In genomic region chr19:55333870-55334269, GRCh38 we compare ENCODE assay signal across 1 cellular context.
TF ChIP-seq lines count a peak whose summit lies in the region.

No MANE protein-coding gene starts in this region.

TF ChIP-seq in HepG2, 621 proteins besides CTCF, POLR2A, EP300 and RAD21 (continued from another document and continues in another):
- no peak for TF ChIP-seq ZBTB4 (CRISPR knock-in tag; IDR thresholded peaks at IDR 0.05; ENCODE audit: borderline replicate concordance)
- no peak for TF ChIP-seq GRHL1 (CRISPR knock-in tag; conservative IDR thresholded peaks at IDR 0.05)
- TF ChIP-seq NFKBIZ (CRISPR knock-in tag; IDR thresholded peaks at IDR 0.05) = no peak
- no peak for TF ChIP-seq RFX5 (IDR thresholded peaks at IDR 0.05; ENCODE audit: low read depth, low read length)
- TF ChIP-seq CBFB (CRISPR knock-in tag; IDR thresholded peaks at IDR 0.05) = no peak
- TF ChIP-seq FOXO4 (CRISPR knock-in tag; conservative IDR thresholded peaks at IDR 0.05) = no peak
- no peak for TF ChIP-seq U2AF2 (IDR thresholded peaks at IDR 0.05; ENCODE audit: low read depth, low read length)
- no peak for TF ChIP-seq MYNN (CRISPR knock-in tag; IDR thresholded peaks at IDR 0.05; ENCODE audit: low read depth)
- TF ChIP-seq ARID3A (IDR thresholded peaks at IDR 0.05; ENCODE audit: low read depth, low read length) = peak; percentile 44
- no peak for TF ChIP-seq ZNF577 (CRISPR knock-in tag; IDR thresholded peaks at IDR 0.05; ENCODE audit: borderline replicate concordance, low read depth)
- TF ChIP-seq ZNF770 (CRISPR knock-in tag; IDR thresholded peaks at IDR 0.05) = 0 out of 2 replicates have a peak, but pooled peaks have one; percentile 37
- no peak for TF ChIP-seq DNMT3B (CRISPR knock-in tag; conservative IDR thresholded peaks at IDR 0.05)
- peak in 1 of 2 experiments; percentile 56; a peak in 1 of 4 replicates for TF ChIP-seq KLF16 (CRISPR knock-in tag; IDR thresholded peaks at IDR 0.05)
- no peak for TF ChIP-seq ZNF737 (CRISPR knock-in tag; IDR thresholded peaks at IDR 0.05; ENCODE audit: borderline replicate concordance)
- no peak for TF ChIP-seq ARNT (IDR thresholded peaks at IDR 0.05)
- TF ChIP-seq ZFP36L1 (CRISPR knock-in tag; IDR thresholded peaks at IDR 0.05) = no peak
- TF ChIP-seq ZNF292 (CRISPR knock-in tag; IDR thresholded peaks at IDR 0.05; ENCODE audit: borderline replicate concordance, low read depth) = peak; percentile 44; the same call in 1 of the 2 replicates
- no peak for TF ChIP-seq SETDB1 (CRISPR knock-in tag; IDR thresholded peaks at IDR 0.05; ENCODE audit: borderline replicate concordance)
- no peak for TF ChIP-seq GABPB1 (CRISPR knock-in tag; IDR thresholded peaks at IDR 0.05)
- TF ChIP-seq ZNF432 (CRISPR knock-in tag; IDR thresholded peaks at IDR 0.05; ENCODE audit: borderline replicate concordance) = no peak
- no peak for TF ChIP-seq ZNF619 (CRISPR knock-in tag; IDR thresholded peaks at IDR 0.05)
- peak; percentile 97 for TF ChIP-seq ZNF224 (CRISPR knock-in tag; IDR thresholded peaks at IDR 0.05)
- TF ChIP-seq CERS6 (CRISPR knock-in tag; IDR thresholded peaks at IDR 0.05) = no peak
- TF ChIP-seq ZNF710 (CRISPR knock-in tag; IDR thresholded peaks at IDR 0.05; ENCODE audit: borderline replicate concordance) = no peak
- TF ChIP-seq MEF2D (CRISPR knock-in tag; IDR thresholded peaks at IDR 0.05) = peak; percentile 53; the same call in 1 of the 2 replicates
- no peak for TF ChIP-seq FOXC1 (CRISPR knock-in tag; IDR thresholded peaks at IDR 0.05; ENCODE audit: borderline replicate concordance)
- no peak for TF ChIP-seq ARNT2 (CRISPR knock-in tag; IDR thresholded peaks at IDR 0.05; ENCODE audit: low read depth)
- peak; percentile 22; the same call in 1 of the 2 replicates for TF ChIP-seq REPIN1 (CRISPR knock-in tag; IDR thresholded peaks at IDR 0.05; ENCODE audit: borderline replicate concordance, low read depth)
- TF ChIP-seq ZSCAN31 (CRISPR knock-in tag; IDR thresholded peaks at IDR 0.05; ENCODE audit: low read depth) = no peak
- TF ChIP-seq ZNF749 (CRISPR knock-in tag; IDR thresholded peaks at IDR 0.05; ENCODE audit: borderline replicate concordance) = no peak
- TF ChIP-seq, protein P1, sequence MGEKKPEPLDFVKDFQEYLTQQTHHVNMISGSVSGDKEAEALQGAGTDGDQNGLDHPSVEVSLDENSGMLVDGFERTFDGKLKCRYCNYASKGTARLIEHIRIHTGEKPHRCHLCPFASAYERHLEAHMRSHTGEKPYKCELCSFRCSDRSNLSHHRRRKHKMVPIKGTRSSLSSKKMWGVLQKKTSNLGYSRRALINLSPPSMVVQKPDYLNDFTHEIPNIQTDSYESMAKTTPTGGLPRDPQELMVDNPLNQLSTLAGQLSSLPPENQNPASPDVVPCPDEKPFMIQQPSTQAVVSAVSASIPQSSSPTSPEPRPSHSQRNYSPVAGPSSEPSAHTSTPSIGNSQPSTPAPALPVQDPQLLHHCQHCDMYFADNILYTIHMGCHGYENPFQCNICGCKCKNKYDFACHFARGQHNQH (CRISPR knock-in tag; IDR thresholded peaks at IDR 0.05) = peak; percentile 67
- no peak for TF ChIP-seq JDP2 (CRISPR knock-in tag; IDR thresholded peaks at IDR 0.05; ENCODE audit: borderline replicate concordance)
- TF ChIP-seq RBM39 (IDR thresholded peaks at IDR 0.05; ENCODE audit: low read depth, low read length, poor library complexity, severe bottlenecking) = no peak
- TF ChIP-seq KDM3A (CRISPR knock-in tag; IDR thresholded peaks at IDR 0.05; ENCODE audit: low read depth) = no peak
- TF ChIP-seq GFI1 (CRISPR knock-in tag; IDR thresholded peaks at IDR 0.05; ENCODE audit: borderline replicate concordance) = peak; percentile 65; the same call in 1 of the 2 replicates
- TF ChIP-seq POGZ (CRISPR knock-in tag; IDR thresholded peaks at IDR 0.05) = no peak
- TF ChIP-seq ATF5 (CRISPR knock-in tag; IDR thresholded peaks at IDR 0.05; ENCODE audit: low read depth) = no peak
- TF ChIP-seq ZNF264 (CRISPR knock-in tag; IDR thresholded peaks at IDR 0.05) = no peak
- TF ChIP-seq ZNF33A (CRISPR knock-in tag; IDR thresholded peaks at IDR 0.05; ENCODE audit: borderline replicate concordance) = no peak
- TF ChIP-seq, protein P2, sequence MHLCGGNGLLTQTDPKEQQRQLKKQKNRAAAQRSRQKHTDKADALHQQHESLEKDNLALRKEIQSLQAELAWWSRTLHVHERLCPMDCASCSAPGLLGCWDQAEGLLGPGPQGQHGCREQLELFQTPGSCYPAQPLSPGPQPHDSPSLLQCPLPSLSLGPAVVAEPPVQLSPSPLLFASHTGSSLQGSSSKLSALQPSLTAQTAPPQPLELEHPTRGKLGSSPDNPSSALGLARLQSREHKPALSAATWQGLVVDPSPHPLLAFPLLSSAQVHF (CRISPR knock-in tag; IDR thresholded peaks at IDR 0.05) = no peak
- peak; percentile 19; the same call in 1 of the 2 replicates for TF ChIP-seq ETV5 (CRISPR knock-in tag; IDR thresholded peaks at IDR 0.05; ENCODE audit: borderline replicate concordance)
- TF ChIP-seq ZNF446 (CRISPR knock-in tag; IDR thresholded peaks at IDR 0.05) = no peak
- TF ChIP-seq ZNF878 (CRISPR knock-in tag; IDR thresholded peaks at IDR 0.05) = peak; percentile 74; the same call in 1 of the 2 replicates
- 0 out of 2 replicates have a peak, but pooled peaks have one; percentile 8 for TF ChIP-seq TCF7 (IDR thresholded peaks at IDR 0.05; ENCODE audit: low read depth)
- TF ChIP-seq ZNF766 (CRISPR knock-in tag; IDR thresholded peaks at IDR 0.05; ENCODE audit: borderline replicate concordance) = no peak
- no peak for TF ChIP-seq ZXDC (CRISPR knock-in tag; IDR thresholded peaks at IDR 0.05)
- no peak for TF ChIP-seq ZFP90 (CRISPR knock-in tag; IDR thresholded peaks at IDR 0.05; ENCODE audit: borderline replicate concordance)
